Comparison of ENCODE assay signal across 14 cellular contexts in the genomic region with DNA sequence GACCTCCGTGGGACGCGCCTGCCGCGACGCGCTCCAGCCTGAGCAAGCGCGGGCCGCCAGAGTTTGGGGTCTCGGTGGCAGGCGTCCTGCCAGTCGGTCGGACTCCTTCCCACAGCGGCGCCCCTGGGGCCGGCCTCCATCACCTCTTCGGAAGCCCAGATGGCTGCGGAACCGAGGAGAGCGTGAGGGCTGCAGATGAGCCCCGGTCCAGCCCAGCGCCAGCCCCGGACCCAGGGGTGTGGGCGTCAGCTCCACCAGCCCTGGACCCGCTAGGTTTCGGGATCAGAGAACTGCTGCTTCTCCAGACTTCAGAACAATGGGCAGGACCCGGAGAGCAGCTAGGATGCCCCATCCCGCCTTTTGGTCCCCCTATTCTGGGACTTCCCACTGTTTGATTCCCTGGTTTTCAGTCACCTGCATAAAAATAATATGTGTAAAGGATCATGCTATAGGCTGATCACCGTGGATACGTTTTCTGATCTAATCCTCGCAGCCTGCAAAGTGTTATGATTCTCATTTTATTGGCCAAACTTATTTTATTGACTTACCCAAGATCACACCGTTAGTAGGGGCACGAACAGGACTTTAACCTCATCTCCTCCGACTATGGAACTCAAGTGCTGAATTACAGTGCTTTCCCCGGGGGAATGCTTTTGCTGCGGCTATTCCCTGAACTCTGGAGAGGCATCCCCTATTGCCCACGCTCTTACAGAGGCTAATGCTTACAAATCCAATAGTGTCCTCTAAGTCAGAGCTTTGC. TPM values are rescaled to one million over a fixed set of nuclear protein-coding genes. Genes with fewer than 3 reads are reported as not detected.
DNase-seq lines count a peak whose midpoint lies in the region; ATAC-seq, FAIRE-seq and TF ChIP-seq lines count a peak whose summit lies in the region.
"Had no signal": no experiment of that assay in that cellular context is flagged by ENCODE, and none has a peak within 500 bp of the region (broad histone marks: within the 10 kb centered on the region; RNA-seq: fewer than 3 reads in every experiment).

No MANE protein-coding gene starts in this region.

- H3K27ac Mint-ChIP-seq in stimulated activated naive CD8-positive, alpha-beta T cell treated with anti-CD3 and anti-CD28 coated beads, Interleukin-15, amount 100 ng/mL, for 72 hours: no peak overlapping the region
- H3K27ac Mint-ChIP-seq in activated T-helper 1 cell treated with anti-CD3 and anti-CD28 coated beads, Interleukin-12 subunit alpha, Interleukin-12 subunit beta, Interleukin-2, Interleukin-4 antibody, amounts not matched to agents 30 ng/mL and 10 ng/mL and 1 ng/mL, durations not matched to agents 14 hours and 24 hours and 36 hours: peak overlapping the region; percentile 25
- H3K27ac Mint-ChIP-seq: activated naive CD4-positive, alpha-beta T cell treated with anti-CD3 and anti-CD28 coated beads, Interleukin-2, amount 10 ng/mL, durations not matched to agents 7 days and 5 days had no signal

- H3K27ac ChIP-seq in kidney (ENCODE audit: low read depth in 2 of 2, low read length in 2 of 2) (no peak overlapping the region), tibial artery (no peak overlapping the region)
- H3K27ac ChIP-seq: ovary had no signal

- intact Hi-C loops in activated T-helper 1 cell treated with anti-CD3 and anti-CD28 coated beads, Interleukin-12 subunit alpha, Interleukin-12 subunit beta, Interleukin-2, Interleukin-4 antibody, amounts not matched to agents 30 ng/mL and 10 ng/mL and 1 ng/mL, durations not matched to agents 14 hours and 24 hours and 36 hours (cut with micrococcal nuclease): no loop called here
- intact Hi-C loops in kidney (cut with DNase I): no loop called here
- intact Hi-C loops in tibial artery (cut with DNase I; ENCODE audit: low total_unique reads): loop anchor here (10.0 kb wide), 1 partner anchor 99 kb away; no protein-coding TSS in a partner anchor

- no peak overlapping the region for H3K9ac ChIP-seq in kidney (ENCODE audit: low read length in 2 of 2)

- H3K4me1 Mint-ChIP-seq in stimulated activated naive CD8-positive, alpha-beta T cell treated with anti-CD3 and anti-CD28 coated beads, Interleukin-15, amount 100 ng/mL, for 72 hours: peaks cover 27% of the 10 kb centered on the region
- H3K4me1 Mint-ChIP-seq in activated T-helper 1 cell treated with anti-CD3 and anti-CD28 coated beads, Interleukin-12 subunit alpha, Interleukin-12 subunit beta, Interleukin-2, Interleukin-4 antibody, amounts not matched to agents 30 ng/mL and 10 ng/mL and 1 ng/mL, durations not matched to agents 14 hours and 24 hours and 36 hours (ENCODE audit: low read depth): peaks cover 16% of the 10 kb centered on the region

- peaks cover 0 to 89% of the 10 kb centered on the region in 2 donors for H3K27me3 ChIP-seq in tibial artery
- H3K27me3 ChIP-seq: ovary had no signal

- H3K4me1 ChIP-seq in kidney (ENCODE audit: control insufficient read depth in 1 of 2, insufficient read depth in 1 of 2, low read depth in 1 of 2, low read length in 2 of 2): peaks cover 0 to 13% of the 10 kb centered on the region in 2 donors
- peaks cover 0 to 49% (median 37%) of the 10 kb centered on the region in 4 donors for H3K4me1 ChIP-seq in tibial artery

- H3K36me3 Mint-ChIP-seq in activated T-helper 1 cell treated with anti-CD3 and anti-CD28 coated beads, Interleukin-12 subunit alpha, Interleukin-12 subunit beta, Interleukin-2, Interleukin-4 antibody, amounts not matched to agents 30 ng/mL and 10 ng/mL and 1 ng/mL, durations not matched to agents 14 hours and 24 hours and 36 hours (ENCODE audit: low read depth): peaks cover 4% of the 10 kb centered on the region

- TF ChIP-seq CTCF in kidney (IDR thresholded peaks at IDR 0.05; ENCODE audit: borderline replicate concordance, extremely low read depth, insufficient read depth) (no peak), tibial artery (IDR thresholded peaks at IDR 0.05) (no peak)

- H3K4me3 Mint-ChIP-seq in stimulated activated naive CD8-positive, alpha-beta T cell treated with anti-CD3 and anti-CD28 coated beads, Interleukin-15, amount 100 ng/mL, for 72 hours: peak overlapping the region; percentile 38 to 40
- peak overlapping the region; percentile 64 for H3K4me3 Mint-ChIP-seq in activated T-helper 1 cell treated with anti-CD3 and anti-CD28 coated beads, Interleukin-12 subunit alpha, Interleukin-12 subunit beta, Interleukin-2, Interleukin-4 antibody, amounts not matched to agents 30 ng/mL and 10 ng/mL and 1 ng/mL, durations not matched to agents 14 hours and 24 hours and 36 hours

- no peak for DNase-seq in stimulated activated naive CD8-positive, alpha-beta T cell treated with anti-CD3 and anti-CD28 coated beads, Interleukin-15, amount 100 ng/mL, for 72 hours
- DNase-seq in stimulated activated naive CD8-positive, alpha-beta T cell treated with anti-CD3 and anti-CD28 coated beads, Interleukin-15, Interleukin-2, amounts not matched to agents 100 U/mL and 50 U/mL, for 24 hours: no peak
- DNase-seq in activated T-helper 1 cell treated with anti-CD3 and anti-CD28 coated beads, Interleukin-12 subunit alpha, Interleukin-12 subunit beta, Interleukin-2, Interleukin-4 antibody, amounts not matched to agents 30 ng/mL and 10 ng/mL and 1 ng/mL, durations not matched to agents 14 hours and 24 hours and 36 hours (ENCODE audit: low spot score): no peak
- DNase-seq in kidney: peak; percentile 77
- DNase-seq in ureter (ENCODE audit: low spot score): no peak
- no peak for DNase-seq in HT-29 (ENCODE audit: low spot score)
- DNase-seq in NOMO-1 treated with DMSO at 0.1 percent for 48 hours (lab: John Stamatoyannopoulos, UW; ENCODE audit: unreplicated experiment): no peak
- DNase-seq in tibial artery: no peak
- DNase-seq: MV-4-11, NCI-H446 treated with DMSO at 0.1 percent for 48 hours, ovary, Right ventricle myocardium superior had no signal

- H3K9me3 ChIP-seq in kidney (ENCODE audit: control insufficient read depth in 1 of 2, low read length in 2 of 2) (no peaks in the 10 kb centered on the region), tibial artery (no peaks in the 10 kb centered on the region)
- H3K9me3 ChIP-seq: ovary had no signal

- no peak for ATAC-seq in stimulated activated naive CD8-positive, alpha-beta T cell treated with anti-CD3 and anti-CD28 coated beads, Interleukin-15, amount 100 ng/mL, for 72 hours
- ATAC-seq in stimulated activated naive CD8-positive, alpha-beta T cell treated with anti-CD3 and anti-CD28 coated beads, Interleukin-15, Interleukin-2, amounts not matched to agents 100 U/mL and 50 U/mL, for 24 hours: no peak

- FAIRE-seq in kidney (lab: Jason Lieb, UNC): no peak
- FAIRE-seq: endometrium had no signal

- peaks cover 87% of the 10 kb centered on the region for H3K27me3 Mint-ChIP-seq in stimulated activated naive CD8-positive, alpha-beta T cell treated with anti-CD3 and anti-CD28 coated beads, Interleukin-15, amount 100 ng/mL, for 72 hours
- peaks cover 62% of the 10 kb centered on the region for H3K27me3 Mint-ChIP-seq in activated T-helper 1 cell treated with anti-CD3 and anti-CD28 coated beads, Interleukin-12 subunit alpha, Interleukin-12 subunit beta, Interleukin-2, Interleukin-4 antibody, amounts not matched to agents 30 ng/mL and 10 ng/mL and 1 ng/mL, durations not matched to agents 14 hours and 24 hours and 36 hours (ENCODE audit: insufficient read depth)

- H3K9me3 Mint-ChIP-seq in stimulated activated naive CD8-positive, alpha-beta T cell treated with anti-CD3 and anti-CD28 coated beads, Interleukin-15, amount 100 ng/mL, for 72 hours: no peaks in the 10 kb centered on the region
- no peaks in the 10 kb centered on the region for H3K9me3 Mint-ChIP-seq in activated T-helper 1 cell treated with anti-CD3 and anti-CD28 coated beads, Interleukin-12 subunit alpha, Interleukin-12 subunit beta, Interleukin-2, Interleukin-4 antibody, amounts not matched to agents 30 ng/mL and 10 ng/mL and 1 ng/mL, durations not matched to agents 14 hours and 24 hours and 36 hours
- H3K9me3 Mint-ChIP-seq: activated naive CD4-positive, alpha-beta T cell treated with anti-CD3 and anti-CD28 coated beads, Interleukin-2, amount 10 ng/mL, durations not matched to agents 7 days and 5 days had no signal

- no peaks in the 10 kb centered on the region for H3K36me3 ChIP-seq in kidney (ENCODE audit: control insufficient read depth in 1 of 2, insufficient read depth in 2 of 2, low read length in 2 of 2)
- H3K36me3 ChIP-seq in tibial artery: peaks cover 0 to 9% (median under 1%) of the 10 kb centered on the region in 3 donors
- H3K36me3 ChIP-seq: ovary had no signal

- no peak overlapping the region for H3K4me3 ChIP-seq in kidney (ENCODE audit: low read length in 2 of 2)
- H3K4me3 ChIP-seq in tibial artery: peak overlapping the region in 1 of 2 donors; percentile 33
- H3K4me3 ChIP-seq: ovary had no signal

RNA-seq across cellular contexts. Expression of gene CYP26C1, which starts 2.8 kb away (rescaled TPM):
- total RNA-seq in activated T-helper 1 cell treated with anti-CD3 and anti-CD28 coated beads, Interleukin-12 subunit alpha, Interleukin-12 subunit beta, Interleukin-2, Interleukin-4 antibody, amounts not matched to agents 30 ng/mL and 10 ng/mL and 1 ng/mL, durations not matched to agents 14 hours and 24 hours and 36 hours: not detected in 2 replicates
- total RNA-seq in kidney (0.35 TPM), ureter (0.10 TPM)
- polyA plus RNA-seq in kidney (ENCODE audit: insufficient read depth, low read depth, low replicate concordance): 0.09 TPM
- 0.18 and 0.23 TPM in 2 replicates for total RNA-seq in HT-29 (2014; rRNA removed; shearing (Covaris generic))

RNA-seq across cellular contexts. Expression of gene CYP26A1, which starts 10.3 kb away (rescaled TPM):
- total RNA-seq in activated T-helper 1 cell treated with anti-CD3 and anti-CD28 coated beads, Interleukin-12 subunit alpha, Interleukin-12 subunit beta, Interleukin-2, Interleukin-4 antibody, amounts not matched to agents 30 ng/mL and 10 ng/mL and 1 ng/mL, durations not matched to agents 14 hours and 24 hours and 36 hours: not detected in 2 replicates
- total RNA-seq in kidney (0.22 TPM), ureter (not detected)
- polyA plus RNA-seq in kidney (ENCODE audit: insufficient read depth, low read depth, low replicate concordance): not detected
- 2.1 and 2.6 TPM in 2 replicates for total RNA-seq in HT-29 (2014; rRNA removed; shearing (Covaris generic))
- total RNA-seq: Right ventricle myocardium superior had no signal
- polyA plus RNA-seq: ovary had no signal
